Comparison of ENCODE assay signal across 23 cellular contexts in the genomic region with DNA sequence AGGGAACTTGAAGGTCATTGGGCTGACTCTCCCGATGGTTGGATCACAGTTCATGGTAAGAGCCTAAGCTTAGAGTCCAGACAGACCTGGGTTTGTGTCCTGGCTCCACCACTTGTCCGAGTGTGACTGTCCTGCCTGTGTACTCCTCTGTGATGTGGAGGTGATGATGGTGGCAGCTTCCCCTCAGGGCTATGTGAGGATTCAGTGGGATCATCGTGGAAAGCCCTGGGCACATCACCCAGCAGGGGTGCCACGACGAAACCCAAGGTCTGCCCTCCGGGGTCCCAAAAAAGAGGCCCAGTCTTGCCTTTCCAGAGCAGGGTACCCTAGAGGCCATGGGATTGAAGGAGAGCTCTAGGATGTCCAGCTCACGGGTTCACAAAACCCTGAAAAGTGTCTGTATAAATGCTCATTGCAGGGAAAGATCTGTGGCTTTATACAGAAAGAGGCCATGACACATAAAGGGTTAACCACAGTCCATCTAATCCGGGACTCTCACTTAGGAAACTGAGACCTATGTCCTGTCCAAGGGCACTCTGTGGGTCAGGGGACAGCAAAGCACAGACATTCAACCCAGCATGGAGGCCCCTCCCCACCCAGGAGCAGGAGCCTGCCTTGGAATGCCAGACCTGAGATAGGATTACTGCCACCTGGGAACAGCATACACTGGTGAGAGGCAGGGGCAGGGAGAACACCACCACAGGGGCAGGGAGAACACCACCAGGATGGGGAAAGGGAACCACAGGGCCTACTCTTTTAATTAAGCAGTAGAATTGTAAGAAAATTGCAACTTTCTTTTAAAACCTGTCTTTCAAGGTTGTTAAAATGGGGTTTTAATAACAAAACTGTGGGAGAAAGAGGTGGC. TPM values are rescaled to one million over a fixed set of nuclear protein-coding genes. Genes with fewer than 3 reads are reported as not detected.
DNase-seq lines count a peak whose midpoint lies in the region; ATAC-seq, FAIRE-seq and TF ChIP-seq lines count a peak whose summit lies in the region.
"Had no signal": no experiment of that assay in that cellular context is flagged by ENCODE, and none has a peak within 500 bp of the region (broad histone marks: within the 10 kb centered on the region; RNA-seq: fewer than 3 reads in every experiment).

No MANE protein-coding gene starts in this region.

- intact Hi-C loops in GM12878 (cut with micrococcal nuclease; ENCODE audit: unreplicated experiment) = no loop called here

- no peak for FAIRE-seq in GM12878 (lab: Jason Lieb, UNC)
- FAIRE-seq: frontal cortex, H54 had no signal

- H3K27ac ChIP-seq in C4-2B (peak overlapping the region; percentile 96), KMS-11 (peak overlapping the region; percentile 8; the same call in 1 of the 2 replicates), GM12878 (ENCODE audit: control insufficient read depth, insufficient read depth) (peak overlapping the region; percentile 92), GM23338 (ENCODE audit: low read depth) (no peak overlapping the region)
- H3K27ac ChIP-seq: colonic mucosa, esophagus squamous epithelium, right lobe of liver had no signal

- TF ChIP-seq EP300 in GM12878 (IDR thresholded peaks at IDR 0.05; ENCODE audit: borderline replicate concordance in 1 of 2, control insufficient read depth in 1 of 2, low read depth in 2 of 2, low read length in 2 of 2) = no peak

- no peak overlapping the region for H3K4me3 ChIP-seq in KMS-11 (IDR thresholded peaks at IDR 0.05; ENCODE audit: insufficient read depth, low read depth, low read length)
- H3K4me3 ChIP-seq in GM12878 = no peak overlapping the region
- H3K4me3 ChIP-seq in GM23338 = no peak overlapping the region
- H3K4me3 ChIP-seq: colonic mucosa, esophagus squamous epithelium, right lobe of liver, transverse colon had no signal

- peaks cover 96% of the 10 kb centered on the region for H3K4me1 ChIP-seq in KMS-11 (ENCODE audit: low read depth, poor library complexity, severe bottlenecking)
- peaks cover 91% of the 10 kb centered on the region for H3K4me1 ChIP-seq in GM12878 (ENCODE audit: control insufficient read depth, insufficient read depth, low read length)
- H3K4me1 ChIP-seq in GM23338 (ENCODE audit: insufficient read depth) = no peaks in the 10 kb centered on the region
- H3K4me1 ChIP-seq: colonic mucosa, esophagus squamous epithelium, right lobe of liver, transverse colon had no signal

- H2AFZ ChIP-seq in KMS-11 (ENCODE audit: low read depth) (no peak overlapping the region), GM12878 (ENCODE audit: control insufficient read depth, low read depth, low read length) (no peak overlapping the region), GM23338 (no peak overlapping the region)

- ATAC-seq in GM12878 = no peak
- ATAC-seq in natural killer cell treated with Interleukin-12 subunit alpha and Interleukin-12 subunit beta and Interleukin-15 and Interleukin-18, amount 100 ng/mL, for 72 hours = no peak
- ATAC-seq in GM19467 (IDR thresholded peaks at IDR 0.05; ENCODE audit: unreplicated experiment) = no peak
- ATAC-seq in GM23338 = no peak

- TF ChIP-seq RAD21 in GM12878 (IDR thresholded peaks at IDR 0.05; ENCODE audit: insufficient read depth, low read depth, low read length) = no peak

- no peaks in the 10 kb centered on the region for H3K27me3 Mint-ChIP-seq in natural killer cell treated with Interleukin-12 subunit alpha and Interleukin-12 subunit beta and Interleukin-15 and Interleukin-18, amount 100 ng/mL, for 72 hours
- peaks cover 25% of the 10 kb centered on the region for H3K27me3 Mint-ChIP-seq in GM23338 (ENCODE audit: insufficient read depth, low read depth, poor library complexity)

- TF ChIP-seq POLR2A in GM12878 (IDR thresholded peaks at IDR 0.05; ENCODE audit: low read depth, low read length) = no peak

- H3K27me3 ChIP-seq in KMS-11 (ENCODE audit: insufficient read depth, low read depth) (no peaks in the 10 kb centered on the region), GM12878 (replicated peaks in 1 of 2; ENCODE audit: control insufficient read depth in 2 of 2, insufficient read depth in 2 of 2, low read length in 1 of 2) (no peaks in the 10 kb centered on the region), GM23338 (ENCODE audit: insufficient read depth) (peaks cover 49% of the 10 kb centered on the region)
- H3K27me3 ChIP-seq: colonic mucosa, right lobe of liver, transverse colon had no signal

- H3K4me2 ChIP-seq in KMS-11 (no peak overlapping the region), GM12878 (ENCODE audit: control insufficient read depth, insufficient read depth) (peak overlapping the region; percentile 23; the same call in 1 of the 2 replicates), GM23338 (no peak overlapping the region)

- H3K79me2 ChIP-seq in KMS-11 (ENCODE audit: insufficient read depth, low read depth) (no peaks in the 10 kb centered on the region), GM12878 (ENCODE audit: control insufficient read depth, insufficient read depth, low read length) (peaks cover 27% of the 10 kb centered on the region), GM23338 (replicated peaks; ENCODE audit: insufficient read depth) (no peaks in the 10 kb centered on the region)

- no peaks in the 10 kb centered on the region for H3F3A ChIP-seq in GM23338 (replicated peaks; ENCODE audit: low read depth)

- POLR2A ChIA-PET in GM12878 (lab: Charles Lee) = interaction anchor here (0.8 to 2.1 kb wide), 4 partner anchors 8 to 83 kb away, joined by 4 to 11 read pairs (median 4); no protein-coding TSS in a partner anchor

- no peak overlapping the region for H3K4me3 Mint-ChIP-seq in natural killer cell treated with Interleukin-12 subunit alpha and Interleukin-12 subunit beta and Interleukin-15 and Interleukin-18, amount 100 ng/mL, for 72 hours
- no peak overlapping the region for H3K4me3 Mint-ChIP-seq in GM23338
- H3K4me3 Mint-ChIP-seq: activated CD4-positive, alpha-beta memory T cell treated with anti-CD3 and anti-CD28 coated beads, Interleukin-2, amount 10 ng/mL, durations not matched to agents 7 days and 5 days; endodermal cell had no signal

- in situ Hi-C loops in GM12878 (cut with MboI) = no loop called here

- no peaks in the 10 kb centered on the region for H3K36me3 Mint-ChIP-seq in natural killer cell treated with Interleukin-12 subunit alpha and Interleukin-12 subunit beta and Interleukin-15 and Interleukin-18, amount 100 ng/mL, for 72 hours
- no peaks in the 10 kb centered on the region for H3K36me3 Mint-ChIP-seq in GM23338 (ENCODE audit: low read depth)

- no peak overlapping the region for H3K9ac ChIP-seq in KMS-11
- peak overlapping the region; percentile 52; the same call in 1 of the 2 replicates for H3K9ac ChIP-seq in GM12878 (ENCODE audit: control insufficient read depth, insufficient read depth, low read length)

- H3K9me3 Mint-ChIP-seq in natural killer cell treated with Interleukin-12 subunit alpha and Interleukin-12 subunit beta and Interleukin-15 and Interleukin-18, amount 100 ng/mL, for 72 hours = no peaks in the 10 kb centered on the region
- no peaks in the 10 kb centered on the region for H3K9me3 Mint-ChIP-seq in GM23338
- H3K9me3 Mint-ChIP-seq: activated CD4-positive, alpha-beta memory T cell treated with anti-CD3 and anti-CD28 coated beads, Interleukin-2, amount 10 ng/mL, durations not matched to agents 7 days and 5 days; endodermal cell had no signal

- TF ChIP-seq CTCF in C4-2B (conservative IDR thresholded peaks at IDR 0.05) = no peak
- TF ChIP-seq CTCF in KMS-11 (conservative IDR thresholded peaks at IDR 0.05; ENCODE audit: low read depth, low read length) = no peak
- no peak for TF ChIP-seq CTCF in GM12878 (IDR thresholded peaks at IDR 0.05 in 2 of 3, conservative IDR thresholded peaks at IDR 0.05 in 1 of 3; ENCODE audit: control insufficient read depth in 2 of 3, extremely low read depth in 1 of 3, insufficient read depth in 1 of 3, low read depth in 3 of 3, low read length in 3 of 3)
- no peak for TF ChIP-seq CTCF in GM23338 (conservative IDR thresholded peaks at IDR 0.05; ENCODE audit: low read depth in 2 of 2)

- DNase-seq in GM12878 (ENCODE audit: low read depth, low spot score) = no peak
- DNase-seq in natural killer cell treated with Interleukin-12 subunit alpha and Interleukin-12 subunit beta and Interleukin-15 and Interleukin-18, amount 100 ng/mL, for 72 hours (ENCODE audit: low spot score) = peak; percentile 38
- no peak for DNase-seq in GM23338 (ENCODE audit: low spot score)
- no peak for DNase-seq in stimulated activated CD4-positive, alpha-beta T cell treated with anti-CD3 and anti-CD28 coated beads, Interleukin-2, amount 100 ng/mL, for 24 hours
- DNase-seq: activated CD4-positive, alpha-beta memory T cell treated with anti-CD3 and anti-CD28 coated beads, Interleukin-2, amount 10 ng/mL, durations not matched to agents 7 days and 5 days; amniotic stem cell; colonic mucosa; DMS79 treated with DMSO at 0.1 percent for 48 hours; esophagus squamous epithelium; hypothalamus; NCI-H1105 treated with DMSO at 0.1 percent for 48 hours; NCI-H2029; NCI-H2227 treated with DMSO at 0.1 percent for 48 hours; NCI-H69; stimulated activated CD4-positive, alpha-beta T cell treated with anti-CD3 and anti-CD28 coated beads, Interleukin-12 subunit alpha, Interleukin-12 subunit beta, amount 100 ng/mL, for 4 hours had no signal

- no peaks in the 10 kb centered on the region for H3K9me2 ChIP-seq in GM23338 (ENCODE audit: insufficient read depth)

- no peaks in the 10 kb centered on the region for H4K20me1 ChIP-seq in KMS-11 (ENCODE audit: insufficient read depth)
- no peaks in the 10 kb centered on the region for H4K20me1 ChIP-seq in GM12878 (ENCODE audit: control insufficient read depth, insufficient read depth)
- H4K20me1 ChIP-seq in GM23338 (replicated peaks; ENCODE audit: insufficient read depth) = 0 out of 2 replicates have a peak, but pooled peaks cover 4% of the 10 kb centered on the region

- H3K27ac Mint-ChIP-seq in natural killer cell treated with Interleukin-12 subunit alpha and Interleukin-12 subunit beta and Interleukin-15 and Interleukin-18, amount 100 ng/mL, for 72 hours = no peak overlapping the region
- H3K27ac Mint-ChIP-seq in GM23338 = no peak overlapping the region
- H3K27ac Mint-ChIP-seq: activated CD4-positive, alpha-beta memory T cell treated with anti-CD3 and anti-CD28 coated beads, Interleukin-2, amount 10 ng/mL, durations not matched to agents 7 days and 5 days; endodermal cell had no signal

- no peaks in the 10 kb centered on the region for H3K36me3 ChIP-seq in KMS-11 (ENCODE audit: insufficient read depth)
- H3K36me3 ChIP-seq in GM12878 (ENCODE audit: control insufficient read depth in 2 of 2, insufficient read depth in 2 of 2, low read length in 1 of 2) = no peaks in the 10 kb centered on the region; a peak in 1 of 4 replicates
- no peaks in the 10 kb centered on the region for H3K36me3 ChIP-seq in GM23338 (ENCODE audit: insufficient read depth)
- H3K36me3 ChIP-seq: colonic mucosa, esophagus squamous epithelium, right lobe of liver, transverse colon had no signal

- SMC1A ChIA-PET in GM12878 (lab: Charles Lee; ENCODE audit: uncharacterized antibody, unreplicated experiment) = interaction anchor here (1.3 to 15.9 kb wide), 7 partner anchors 10 to 129 kb away, joined by 3 to 154 read pairs (median 20); no protein-coding TSS in a partner anchor

- no peaks in the 10 kb centered on the region; the same call in 2 of the 3 replicates for H3K9me3 ChIP-seq in GM12878 (replicated peaks; ENCODE audit: control insufficient read depth, insufficient read depth, low read length)
- H3K9me3 ChIP-seq: colonic mucosa, esophagus squamous epithelium, right lobe of liver, transverse colon had no signal

- RAD21 ChIA-PET in GM12878 (lab: Charles Lee; ENCODE audit: unreplicated experiment) = interaction anchor here (0.9 to 16.2 kb wide), 6 partner anchors 8 to 89 kb away, joined by 3 to 255 read pairs (median 58); no protein-coding TSS in a partner anchor

- peaks cover 6 to 8% of the 10 kb centered on the region in 2 donors for H3K4me1 Mint-ChIP-seq in natural killer cell treated with Interleukin-12 subunit alpha and Interleukin-12 subunit beta and Interleukin-15 and Interleukin-18, amount 100 ng/mL, for 72 hours (ENCODE audit: low read depth in 2 of 2)
- peaks cover 8% of the 10 kb centered on the region; the same call in 2 of the 3 replicates for H3K4me1 Mint-ChIP-seq in GM23338

- no TSS peak for BruUV-seq in GM12878 (replicated peaks; lab: Mats Ljungman, UMichigan)

- CTCF ChIA-PET in GM12878 (lab: Yijun Ruan, JAX) = interaction anchor here (1.2 to 21.7 kb wide), 8 partner anchors 10 to 878 kb away, joined by 3 to 551 read pairs (median 6); no protein-coding TSS in a partner anchor

- 76% methylated on average over 8 of the region's 8 CpGs for WGBS in GM12878 (ENCODE audit: insufficient coverage, insufficient replicate concordance, low lambda C conversion rate, missing lambda C conversion rate)

RNA-seq across cellular contexts. Expression of gene IGLL5, which starts 51.3 kb away (rescaled TPM):
- not detected in 2 replicates for total RNA-seq in GM12878 (2013; cell fraction: nucleolus; rRNA removed)
- total RNA-seq in GM12878 (2014; rRNA removed) (not detected in 2 replicates), GM12878 (2014; rRNA removed; fragmentation: Illumina TruSeq; extraction: Trizol) (not detected in 2 replicates), GM12878 (2021) (not detected in 2 replicates)
- not detected for polyA plus RNA-seq in GM12878 (2011; ENCODE audit: low read depth)
- polyA plus RNA-seq in GM12878 (2011; rRNA removed) (not detected in 2 replicates), GM12878 (2014; fragmentation: Illumina TruSeq; extraction: Trizol) (not detected in 2 replicates), GM12878 (2014; fragmentation: Nextera tagmentation; extraction: Ambion mirVana) (not detected), GM12878 (2014; rRNA removed) (not detected in 2 replicates), GM12878 (2016; fragmentation: Nextera tagmentation; extraction: Ambion mirVana) (not detected), GM23338 (2016; fragmentation: Nextera tagmentation; extraction: Ambion mirVana) (not detected in 2 replicates)
- not detected in 2 replicates for polyA plus RNA-seq in GM12878 (2011; cell fraction: cytosol; rRNA removed)
- not detected in 2 replicates for polyA plus RNA-seq in GM12878 (2011; cell fraction: nucleus; rRNA removed)
- 0.39 and 0.48 TPM in 2 replicates for polyA plus RNA-seq in GM12878 (2012)
- polyA minus RNA-seq in GM12878 (2011; rRNA and poly(A)+ RNA removed) = not detected in 2 replicates
- not detected in 2 replicates for polyA minus RNA-seq in GM12878 (2011; cell fraction: cytosol; rRNA and poly(A)+ RNA removed)
- polyA minus RNA-seq in GM12878 (2011; cell fraction: nucleus; rRNA and poly(A)+ RNA removed) = not detected in 2 replicates
- total RNA-seq in natural killer cell treated with Interleukin-12 subunit alpha and Interleukin-12 subunit beta and Interleukin-15 and Interleukin-18, amount 100 ng/mL, for 72 hours = 1 to 10 TPM in 1 of 2 donors, not detected in 1; 5.4 TPM
- total RNA-seq in GM23338 (2014; rRNA removed; shearing (Covaris generic)) = not detected in 2 replicates
- total RNA-seq: activated CD4-positive, alpha-beta memory T cell treated with anti-CD3 and anti-CD28 coated beads, Interleukin-2, amount 10 ng/mL, durations not matched to agents 7 days and 5 days; endodermal cell; frontal cortex had no signal
